16 cellular contexts compared by ENCODE assay signal in genomic region chr3:284316-284715, GRCh38.
DNase-seq lines count a peak whose midpoint lies in the region; ATAC-seq and FAIRE-seq lines count a peak whose summit lies in the region.
"Had no signal": no experiment of that assay in that cellular context is flagged by ENCODE, and none has a peak within 500 bp of the region (broad histone marks: within the 10 kb centered on the region; RNA-seq: fewer than 3 reads in every experiment).

No MANE protein-coding gene starts in this region.

- DNase-seq in Ammon's horn (ENCODE audit: low spot score) = peak; percentile 35
- DNase-seq in GM18507 (ENCODE audit: extremely low spot score, insufficient read length, low read depth) = no peak
- DNase-seq in NCI-H460 (ENCODE audit: extremely low read depth, low read depth) = peak; percentile 55
- DNase-seq in foreskin melanocyte = peak; percentile 26
- no peak for DNase-seq in stimulated activated CD4-positive, alpha-beta T cell treated with anti-CD3 and anti-CD28 coated beads, Interleukin-1b, Interleukin-23, amount 100 ng/mL, for 48 hours
- DNase-seq in germinal center (ENCODE audit: low spot score) = no peak
- DNase-seq: Caco-2; CD4-positive, alpha-beta T cell; DMS79 treated with DMSO at 0.1 percent for 48 hours; GM23248; IMR-90 had no signal

- peak; percentile 41 for FAIRE-seq in GM18507 (lab: Jason Lieb, UNC)
- FAIRE-seq: D721Med, GM12891, HTR-8/SVneo, K562 had no signal

- no peak for ATAC-seq in HG03025 (IDR thresholded peaks at IDR 0.05; ENCODE audit: low FRiP score, unreplicated experiment)
- ATAC-seq: K562 had no signal

Comparison
In these comparisons a context has a peak if more than half of its experiments do, and no peak if none do; other contexts are left out.
1. DNase-seq: peak in Ammon's horn (single experiment), NCI-H460 (single experiment) and foreskin melanocyte (single experiment); none in GM18507 (single experiment), stimulated activated CD4-positive, alpha-beta T cell treated with anti-CD3 and anti-CD28 coated beads, Interleukin-1b, Interleukin-23, amount 100 ng/mL, for 48 hours (single experiment) and germinal center (single experiment).